Comparison of ENCODE assay signal across 8 cellular contexts in the genomic region with DNA sequence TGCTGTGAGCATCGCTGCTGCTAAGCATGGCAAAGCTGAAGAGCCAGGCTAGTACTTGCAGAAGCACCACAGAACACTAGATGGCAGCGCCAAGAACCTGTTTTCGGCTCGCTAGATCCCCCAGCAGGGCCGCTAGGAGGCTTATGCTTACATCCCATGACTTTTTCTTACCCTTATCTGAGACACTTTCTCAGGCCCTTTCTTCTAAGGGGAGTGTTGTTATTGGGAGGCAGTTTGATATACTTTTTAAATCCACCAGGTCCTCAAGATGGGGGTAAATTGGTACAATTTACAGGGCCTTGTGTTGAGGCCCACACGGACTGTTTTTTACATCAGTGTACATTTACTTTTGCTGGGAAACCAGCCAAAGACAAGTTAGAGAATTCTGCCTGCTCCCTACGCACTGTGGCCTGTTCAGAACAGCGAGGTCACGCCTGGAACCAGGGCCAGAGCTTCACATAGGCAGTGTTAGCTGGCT. TPM values are rescaled to one million over a fixed set of nuclear protein-coding genes. Genes with fewer than 3 reads are reported as not detected.
DNase-seq lines count a peak whose midpoint lies in the region; ATAC-seq, FAIRE-seq and TF ChIP-seq lines count a peak whose summit lies in the region.

No MANE protein-coding gene starts in this region.

- H3K4me1 ChIP-seq in iPS DF 6.9 (ENCODE audit: control insufficient read depth, insufficient read depth, low read length) (no peaks in the 10 kb centered on the region), spleen (peaks cover 0 to 26% (median 8%) of the 10 kb centered on the region in 6 donors)

- FAIRE-seq in G401.6 (lab: Jason Lieb, UNC): peak; percentile 67

- in situ Hi-C loops in astrocyte of the cerebellum (cut with HindIII; ENCODE audit: low sequenced_read_pairs): loop anchor here (5.0 kb wide), 1 partner anchor 92 kb away; no protein-coding TSS in a partner anchor

- TF ChIP-seq POLR2A in spleen (IDR thresholded peaks at IDR 0.05): no peak

- H3K9me3 ChIP-seq in iPS DF 6.9 (ENCODE audit: control insufficient read depth, insufficient read depth, low read length) (no peaks in the 10 kb centered on the region), spleen (no peaks in the 10 kb centered on the region)

- intact Hi-C loops in spleen (cut with DNase I; ENCODE audit: low total_unique reads): no loop called here

- H3K27me3 ChIP-seq in iPS DF 6.9 (ENCODE audit: control insufficient read depth, insufficient read depth, low read length) (no peaks in the 10 kb centered on the region), spleen (replicated peaks in 1 of 7) (peaks cover 0 to 7% (median 0%) of the 10 kb centered on the region in 7 donors)

- H3K36me3 ChIP-seq in iPS DF 6.9 (ENCODE audit: control insufficient read depth, insufficient read depth, low read length): peaks cover 6% of the 10 kb centered on the region; the same call in 1 of the 2 replicates
- no peaks in the 10 kb centered on the region for H3K36me3 ChIP-seq in spleen

- H3K4me3 ChIP-seq in astrocyte of the cerebellum (ENCODE audit: low read depth, low read length): no peak overlapping the region
- no peak overlapping the region for H3K4me3 ChIP-seq in iPS DF 6.9 (ENCODE audit: low read length)
- no peak overlapping the region for H3K4me3 ChIP-seq in spleen

- DNase-seq in HuH-7 (ENCODE audit: low spot score) (peak; percentile 66), SW 1271 (lab: John Stamatoyannopoulos, UW) (peak; percentile 10 to 23), astrocyte of the cerebellum (ENCODE audit: low read depth) (peak; percentile 74), iPS DF 6.9 (ENCODE audit: low read depth, low spot score) (peak; percentile 58), spleen (peak; percentile 85), HK-2 (ENCODE audit: unreplicated experiment) (no peak)

- TF ChIP-seq CTCF in astrocyte of the cerebellum (IDR thresholded peaks at IDR 0.05; ENCODE audit: low read depth, low read length, missing control alignments) (peak; percentile 94), spleen (IDR thresholded peaks at IDR 0.05 in 8 of 11, conservative IDR thresholded peaks at IDR 0.05 in 3 of 11) (peak; percentile 45 to 90 (median 65))

- H3K27ac ChIP-seq in iPS DF 6.9 (ENCODE audit: low read length): no peak overlapping the region
- peak overlapping the region in 1 of 8 donors; percentile 25 for H3K27ac ChIP-seq in spleen

- no CpG with 5 or more reads among the region's 9 CpGs for WGBS in iPS DF 6.9 (ENCODE audit: insufficient coverage, insufficient read length)
- WGBS in spleen, 5 donors: 39 to 61% (median 53%) methylated on average over 9 of the region's 9 CpGs

- peak; percentile 86 for ATAC-seq in GM21528 (IDR thresholded peaks at IDR 0.05; ENCODE audit: low FRiP score, unreplicated experiment)

RNA-seq across cellular contexts. Expression of a gene that starts 4.0 kb away (rescaled TPM):
- total RNA-seq in spleen: 1 to 10 TPM; 1.4 to 6.1 (median 4.3) TPM
- 1 to 10 TPM in 2 of 3 donors, under 1 TPM in 1; 0.72 to 2.7 (median 1.1) TPM for polyA plus RNA-seq in spleen

RNA-seq across cellular contexts. Expression of a gene that starts 19.7 kb away (rescaled TPM):
- not detected for total RNA-seq in spleen
- polyA plus RNA-seq in spleen: not detected

RNA-seq across cellular contexts. Expression of a gene that starts 24.4 kb away (rescaled TPM):
- total RNA-seq in spleen: 10 to 100 TPM; 13.7 to 21.8 (median 17.7) TPM
- polyA plus RNA-seq in spleen: 10 to 100 TPM in 2 of 3 donors, 1 to 10 TPM in 1; 9.5 to 14.0 (median 10.5) TPM

RNA-seq across cellular contexts. Expression of a gene that starts 52.1 kb away (rescaled TPM):
- 1 to 10 TPM in 3 of 7 donors, under 1 TPM in 4; 0.27 to 3.3 (median 0.80) TPM for total RNA-seq in spleen
- not detected for polyA plus RNA-seq in spleen
